In the genomic region with DNA sequence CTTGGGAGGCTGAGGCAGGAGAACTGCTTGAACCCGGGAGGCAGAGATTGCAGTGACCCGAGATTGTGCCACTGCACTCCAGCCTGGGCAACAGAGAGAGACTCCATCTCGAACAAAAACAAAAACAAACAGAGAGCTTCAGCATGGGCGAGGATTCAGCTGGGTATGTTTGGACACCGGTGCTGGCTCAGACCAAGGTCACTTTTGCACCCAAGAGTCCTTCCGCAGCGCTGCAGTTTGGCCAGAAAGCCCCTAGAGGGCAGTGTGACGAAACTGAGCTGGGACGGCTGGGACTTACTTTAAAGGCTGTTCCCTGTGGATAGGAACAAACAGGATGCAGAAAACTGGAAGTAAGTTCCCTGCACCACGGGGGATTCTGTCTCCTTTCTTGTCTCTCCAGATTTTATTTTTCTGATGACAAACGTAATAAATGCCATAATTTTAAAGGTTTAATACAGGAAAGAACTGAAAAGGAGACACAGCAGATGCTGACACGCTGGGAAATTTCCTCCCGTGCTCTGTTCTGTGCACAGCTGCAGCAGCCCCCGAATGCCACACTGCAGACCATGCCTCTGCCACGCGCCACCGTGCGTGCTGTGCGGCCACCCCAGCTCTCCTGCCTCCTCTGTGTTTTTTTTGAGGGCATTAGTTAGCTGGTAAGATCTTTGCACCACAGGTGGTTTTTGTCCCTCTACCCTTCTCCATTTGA, we compare ENCODE assay signal across 1 cellular context.
A peak's percentile ranks its signal among the peaks of the same experiment; 100 is the strongest.
TF ChIP-seq lines count a peak whose summit lies in the region.

No MANE protein-coding gene starts in this region.

TF ChIP-seq in HepG2, 621 proteins besides CTCF, POLR2A, EP300 and RAD21 (continues in another document):
- TF ChIP-seq ZNF460 (CRISPR knock-in tag; IDR thresholded peaks at IDR 0.05; ENCODE audit: borderline replicate concordance) (peak; percentile 46; the same call in 1 of the 2 replicates), MEIS1 (CRISPR knock-in tag; IDR thresholded peaks at IDR 0.05; ENCODE audit: borderline replicate concordance) (no peak), WIZ (CRISPR knock-in tag; IDR thresholded peaks at IDR 0.05) (0 out of 2 replicates have a peak, but pooled peaks have one; percentile 36), SMC3 (IDR thresholded peaks at IDR 0.05; ENCODE audit: low read length) (peak; percentile 91), FOXO1 (CRISPR knock-in tag; IDR thresholded peaks at IDR 0.05) (peak; percentile 64), ZNF256 (CRISPR knock-in tag; conservative IDR thresholded peaks at IDR 0.05) (no peak), ATF1 (CRISPR knock-in tag; IDR thresholded peaks at IDR 0.05) (no peak), FOXK1 (CRISPR knock-in tag; IDR thresholded peaks at IDR 0.05; ENCODE audit: borderline replicate concordance, low read depth) (peak; percentile 50; the same call in 1 of the 2 replicates), ZNF33A (CRISPR knock-in tag; IDR thresholded peaks at IDR 0.05; ENCODE audit: borderline replicate concordance) (peak; percentile 73; the same call in 1 of the 2 replicates), YEATS2 (CRISPR knock-in tag; IDR thresholded peaks at IDR 0.05; ENCODE audit: borderline replicate concordance) (peak; percentile 53; the same call in 1 of the 2 replicates), LCORL (IDR thresholded peaks at IDR 0.05) (no peak), LCORL (CRISPR knock-in tag; IDR thresholded peaks at IDR 0.05) (peak; percentile 92), HNRNPH1 (optimal IDR thresholded peaks at IDR 0.05; ENCODE audit: low read depth, low read length) (no peak), IRF2 (CRISPR knock-in tag; IDR thresholded peaks at IDR 0.05) (peak; percentile 84), MEIS2 (CRISPR knock-in tag; IDR thresholded peaks at IDR 0.05) (peak; percentile 44; the same call in 1 of the 2 replicates), ZFYVE20 (CRISPR knock-in tag; IDR thresholded peaks at IDR 0.05; ENCODE audit: borderline replicate concordance, low read depth) (no peak), POLR2AphosphoS2 (IDR thresholded peaks at IDR 0.05; ENCODE audit: low read depth, low read length) (no peak), NR2C2 (CRISPR knock-in tag; IDR thresholded peaks at IDR 0.05; ENCODE audit: borderline replicate concordance) (no peak), ZNF569 (CRISPR knock-in tag; IDR thresholded peaks at IDR 0.05; ENCODE audit: borderline replicate concordance) (no peak), TGIF2 (CRISPR knock-in tag; IDR thresholded peaks at IDR 0.05) (peak; percentile 27; the same call in 1 of the 2 replicates), SMARCE1 (IDR thresholded peaks at IDR 0.05; ENCODE audit: borderline replicate concordance) (no peak), MIER3 (CRISPR knock-in tag; IDR thresholded peaks at IDR 0.05; ENCODE audit: borderline replicate concordance) (peak; percentile 90), ZFP41 (CRISPR knock-in tag; IDR thresholded peaks at IDR 0.05; ENCODE audit: borderline replicate concordance) (no peak), ZNF335 (CRISPR knock-in tag; IDR thresholded peaks at IDR 0.05) (peak; percentile 68; the same call in 1 of the 2 replicates), ZBTB20 (CRISPR knock-in tag; IDR thresholded peaks at IDR 0.05; ENCODE audit: borderline replicate concordance, low read depth) (0 out of 2 replicates have a peak, but pooled peaks have one; percentile 29), GLI4 (CRISPR knock-in tag; IDR thresholded peaks at IDR 0.05; ENCODE audit: borderline replicate concordance) (no peak), ZKSCAN8 (CRISPR knock-in tag; IDR thresholded peaks at IDR 0.05; ENCODE audit: borderline replicate concordance) (peak; percentile 59; the same call in 1 of the 2 replicates), NR2F1 (CRISPR knock-in tag; IDR thresholded peaks at IDR 0.05) (no peak), FOXA1 (IDR thresholded peaks at IDR 0.05) (no peak), FOXA1 (CRISPR knock-in tag; IDR thresholded peaks at IDR 0.05) (peak; percentile 52), MAFF (IDR thresholded peaks at IDR 0.05; ENCODE audit: low read depth, low read length) (no peak), ZNF224 (CRISPR knock-in tag; IDR thresholded peaks at IDR 0.05) (0 out of 2 replicates have a peak, but pooled peaks have one; percentile 48), PITX1 (CRISPR knock-in tag; IDR thresholded peaks at IDR 0.05) (peak; percentile 50; the same call in 1 of the 2 replicates), SPEN (CRISPR knock-in tag; IDR thresholded peaks at IDR 0.05; ENCODE audit: low read depth) (peak; percentile 65; the same call in 1 of the 2 replicates)
- TF ChIP-seq, protein P1, sequence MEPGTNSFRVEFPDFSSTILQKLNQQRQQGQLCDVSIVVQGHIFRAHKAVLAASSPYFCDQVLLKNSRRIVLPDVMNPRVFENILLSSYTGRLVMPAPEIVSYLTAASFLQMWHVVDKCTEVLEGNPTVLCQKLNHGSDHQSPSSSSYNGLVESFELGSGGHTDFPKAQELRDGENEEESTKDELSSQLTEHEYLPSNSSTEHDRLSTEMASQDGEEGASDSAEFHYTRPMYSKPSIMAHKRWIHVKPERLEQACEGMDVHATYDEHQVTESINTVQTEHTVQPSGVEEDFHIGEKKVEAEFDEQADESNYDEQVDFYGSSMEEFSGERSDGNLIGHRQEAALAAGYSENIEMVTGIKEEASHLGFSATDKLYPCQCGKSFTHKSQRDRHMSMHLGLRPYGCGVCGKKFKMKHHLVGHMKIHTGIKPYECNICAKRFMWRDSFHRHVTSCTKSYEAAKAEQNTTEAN (CRISPR knock-in tag; conservative IDR thresholded peaks at IDR 0.05) = no peak
- TF ChIP-seq, protein P2, sequence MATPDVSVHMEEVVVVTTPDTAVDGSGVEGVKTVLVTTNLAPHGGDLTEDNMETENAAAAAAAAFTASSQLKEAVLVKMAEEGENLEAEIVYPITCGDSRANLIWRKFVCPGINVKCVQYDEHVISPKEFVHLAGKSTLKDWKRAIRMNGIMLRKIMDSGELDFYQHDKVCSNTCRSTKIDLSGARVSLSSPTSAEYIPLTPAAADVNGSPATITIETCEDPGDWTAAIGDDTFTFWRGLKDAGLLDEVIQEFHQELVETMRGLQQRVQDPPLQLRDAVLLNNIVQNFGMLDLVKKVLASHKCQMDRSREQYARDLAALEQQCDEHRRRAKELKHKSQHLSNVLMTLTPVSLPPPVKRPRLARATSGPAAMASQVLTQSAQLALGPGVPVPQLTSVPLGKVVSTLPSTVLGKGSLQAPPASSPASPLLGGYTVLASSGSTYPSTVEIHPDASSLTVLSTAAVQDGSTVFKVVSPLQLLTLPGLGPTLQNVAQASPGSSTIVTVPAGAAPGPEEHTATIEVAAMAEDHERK (CRISPR knock-in tag; IDR thresholded peaks at IDR 0.05; ENCODE audit: low read depth) = no peak
- TF ChIP-seq, protein P3, sequence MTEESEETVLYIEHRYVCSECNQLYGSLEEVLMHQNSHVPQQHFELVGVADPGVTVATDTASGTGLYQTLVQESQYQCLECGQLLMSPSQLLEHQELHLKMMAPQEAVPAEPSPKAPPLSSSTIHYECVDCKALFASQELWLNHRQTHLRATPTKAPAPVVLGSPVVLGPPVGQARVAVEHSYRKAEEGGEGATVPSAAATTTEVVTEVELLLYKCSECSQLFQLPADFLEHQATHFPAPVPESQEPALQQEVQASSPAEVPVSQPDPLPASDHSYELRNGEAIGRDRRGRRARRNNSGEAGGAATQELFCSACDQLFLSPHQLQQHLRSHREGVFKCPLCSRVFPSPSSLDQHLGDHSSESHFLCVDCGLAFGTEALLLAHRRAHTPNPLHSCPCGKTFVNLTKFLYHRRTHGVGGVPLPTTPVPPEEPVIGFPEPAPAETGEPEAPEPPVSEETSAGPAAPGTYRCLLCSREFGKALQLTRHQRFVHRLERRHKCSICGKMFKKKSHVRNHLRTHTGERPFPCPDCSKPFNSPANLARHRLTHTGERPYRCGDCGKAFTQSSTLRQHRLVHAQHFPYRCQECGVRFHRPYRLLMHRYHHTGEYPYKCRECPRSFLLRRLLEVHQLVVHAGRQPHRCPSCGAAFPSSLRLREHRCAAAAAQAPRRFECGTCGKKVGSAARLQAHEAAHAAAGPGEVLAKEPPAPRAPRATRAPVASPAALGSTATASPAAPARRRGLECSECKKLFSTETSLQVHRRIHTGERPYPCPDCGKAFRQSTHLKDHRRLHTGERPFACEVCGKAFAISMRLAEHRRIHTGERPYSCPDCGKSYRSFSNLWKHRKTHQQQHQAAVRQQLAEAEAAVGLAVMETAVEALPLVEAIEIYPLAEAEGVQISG (CRISPR knock-in tag; IDR thresholded peaks at IDR 0.05) = peak; percentile 48
- TF ChIP-seq, protein P4, sequence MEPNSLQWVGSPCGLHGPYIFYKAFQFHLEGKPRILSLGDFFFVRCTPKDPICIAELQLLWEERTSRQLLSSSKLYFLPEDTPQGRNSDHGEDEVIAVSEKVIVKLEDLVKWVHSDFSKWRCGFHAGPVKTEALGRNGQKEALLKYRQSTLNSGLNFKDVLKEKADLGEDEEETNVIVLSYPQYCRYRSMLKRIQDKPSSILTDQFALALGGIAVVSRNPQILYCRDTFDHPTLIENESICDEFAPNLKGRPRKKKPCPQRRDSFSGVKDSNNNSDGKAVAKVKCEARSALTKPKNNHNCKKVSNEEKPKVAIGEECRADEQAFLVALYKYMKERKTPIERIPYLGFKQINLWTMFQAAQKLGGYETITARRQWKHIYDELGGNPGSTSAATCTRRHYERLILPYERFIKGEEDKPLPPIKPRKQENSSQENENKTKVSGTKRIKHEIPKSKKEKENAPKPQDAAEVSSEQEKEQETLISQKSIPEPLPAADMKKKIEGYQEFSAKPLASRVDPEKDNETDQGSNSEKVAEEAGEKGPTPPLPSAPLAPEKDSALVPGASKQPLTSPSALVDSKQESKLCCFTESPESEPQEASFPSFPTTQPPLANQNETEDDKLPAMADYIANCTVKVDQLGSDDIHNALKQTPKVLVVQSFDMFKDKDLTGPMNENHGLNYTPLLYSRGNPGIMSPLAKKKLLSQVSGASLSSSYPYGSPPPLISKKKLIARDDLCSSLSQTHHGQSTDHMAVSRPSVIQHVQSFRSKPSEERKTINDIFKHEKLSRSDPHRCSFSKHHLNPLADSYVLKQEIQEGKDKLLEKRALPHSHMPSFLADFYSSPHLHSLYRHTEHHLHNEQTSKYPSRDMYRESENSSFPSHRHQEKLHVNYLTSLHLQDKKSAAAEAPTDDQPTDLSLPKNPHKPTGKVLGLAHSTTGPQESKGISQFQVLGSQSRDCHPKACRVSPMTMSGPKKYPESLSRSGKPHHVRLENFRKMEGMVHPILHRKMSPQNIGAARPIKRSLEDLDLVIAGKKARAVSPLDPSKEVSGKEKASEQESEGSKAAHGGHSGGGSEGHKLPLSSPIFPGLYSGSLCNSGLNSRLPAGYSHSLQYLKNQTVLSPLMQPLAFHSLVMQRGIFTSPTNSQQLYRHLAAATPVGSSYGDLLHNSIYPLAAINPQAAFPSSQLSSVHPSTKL (CRISPR knock-in tag; IDR thresholded peaks at IDR 0.05) = peak; percentile 52; the same call in 1 of the 2 replicates
- TF ChIP-seq, protein P5, sequence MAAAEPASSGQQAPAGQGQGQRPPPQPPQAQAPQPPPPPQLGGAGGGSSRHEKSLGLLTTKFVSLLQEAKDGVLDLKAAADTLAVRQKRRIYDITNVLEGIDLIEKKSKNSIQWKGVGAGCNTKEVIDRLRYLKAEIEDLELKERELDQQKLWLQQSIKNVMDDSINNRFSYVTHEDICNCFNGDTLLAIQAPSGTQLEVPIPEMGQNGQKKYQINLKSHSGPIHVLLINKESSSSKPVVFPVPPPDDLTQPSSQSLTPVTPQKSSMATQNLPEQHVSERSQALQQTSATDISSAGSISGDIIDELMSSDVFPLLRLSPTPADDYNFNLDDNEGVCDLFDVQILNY (CRISPR knock-in tag; conservative IDR thresholded peaks at IDR 0.05) = no peak
- TF ChIP-seq, protein P6, sequence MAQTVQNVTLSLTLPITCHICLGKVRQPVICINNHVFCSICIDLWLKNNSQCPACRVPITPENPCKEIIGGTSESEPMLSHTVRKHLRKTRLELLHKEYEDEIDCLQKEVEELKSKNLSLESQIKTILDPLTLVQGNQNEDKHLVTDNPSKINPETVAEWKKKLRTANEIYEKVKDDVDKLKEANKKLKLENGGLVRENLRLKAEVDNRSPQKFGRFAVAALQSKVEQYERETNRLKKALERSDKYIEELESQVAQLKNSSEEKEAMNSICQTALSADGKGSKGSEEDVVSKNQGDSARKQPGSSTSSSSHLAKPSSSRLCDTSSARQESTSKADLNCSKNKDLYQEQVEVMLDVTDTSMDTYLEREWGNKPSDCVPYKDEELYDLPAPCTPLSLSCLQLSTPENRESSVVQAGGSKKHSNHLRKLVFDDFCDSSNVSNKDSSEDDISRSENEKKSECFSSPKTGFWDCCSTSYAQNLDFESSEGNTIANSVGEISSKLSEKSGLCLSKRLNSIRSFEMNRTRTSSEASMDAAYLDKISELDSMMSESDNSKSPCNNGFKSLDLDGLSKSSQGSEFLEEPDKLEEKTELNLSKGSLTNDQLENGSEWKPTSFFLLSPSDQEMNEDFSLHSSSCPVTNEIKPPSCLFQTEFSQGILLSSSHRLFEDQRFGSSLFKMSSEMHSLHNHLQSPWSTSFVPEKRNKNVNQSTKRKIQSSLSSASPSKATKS (CRISPR knock-in tag; IDR thresholded peaks at IDR 0.05) = no peak
- TF ChIP-seq, protein P7, sequence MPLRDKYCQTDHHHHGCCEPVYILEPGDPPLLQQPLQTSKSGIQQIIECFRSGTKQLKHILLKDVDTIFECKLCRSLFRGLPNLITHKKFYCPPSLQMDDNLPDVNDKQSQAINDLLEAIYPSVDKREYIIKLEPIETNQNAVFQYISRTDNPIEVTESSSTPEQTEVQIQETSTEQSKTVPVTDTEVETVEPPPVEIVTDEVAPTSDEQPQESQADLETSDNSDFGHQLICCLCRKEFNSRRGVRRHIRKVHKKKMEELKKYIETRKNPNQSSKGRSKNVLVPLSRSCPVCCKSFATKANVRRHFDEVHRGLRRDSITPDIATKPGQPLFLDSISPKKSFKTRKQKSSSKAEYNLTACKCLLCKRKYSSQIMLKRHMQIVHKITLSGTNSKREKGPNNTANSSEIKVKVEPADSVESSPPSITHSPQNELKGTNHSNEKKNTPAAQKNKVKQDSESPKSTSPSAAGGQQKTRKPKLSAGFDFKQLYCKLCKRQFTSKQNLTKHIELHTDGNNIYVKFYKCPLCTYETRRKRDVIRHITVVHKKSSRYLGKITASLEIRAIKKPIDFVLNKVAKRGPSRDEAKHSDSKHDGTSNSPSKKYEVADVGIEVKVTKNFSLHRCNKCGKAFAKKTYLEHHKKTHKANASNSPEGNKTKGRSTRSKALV (CRISPR knock-in tag; IDR thresholded peaks at IDR 0.05) = peak; percentile 80; the same call in 1 of the 2 replicates
- TF ChIP-seq, protein P8, sequence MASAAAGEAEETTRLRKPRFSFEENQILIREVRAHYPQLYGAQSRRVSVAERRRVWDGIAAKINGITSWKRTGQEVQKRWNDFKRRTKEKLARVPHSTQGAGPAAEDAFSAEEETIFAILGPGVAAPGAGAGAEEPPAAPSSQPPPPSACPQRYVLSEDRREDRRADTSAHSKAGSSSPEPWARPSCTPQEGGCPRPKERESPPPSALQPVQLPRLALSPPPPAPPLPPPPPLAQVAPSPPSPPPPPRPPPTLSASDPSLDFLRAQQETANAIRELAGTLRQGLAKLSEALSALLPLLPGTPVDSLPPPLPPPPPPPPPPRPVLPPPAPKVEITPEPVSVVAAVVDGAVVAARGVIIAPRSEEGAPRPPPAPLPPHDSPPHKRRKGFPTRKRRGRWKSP (CRISPR knock-in tag; IDR thresholded peaks at IDR 0.05) = peak; percentile 87
- TF ChIP-seq, protein P9, sequence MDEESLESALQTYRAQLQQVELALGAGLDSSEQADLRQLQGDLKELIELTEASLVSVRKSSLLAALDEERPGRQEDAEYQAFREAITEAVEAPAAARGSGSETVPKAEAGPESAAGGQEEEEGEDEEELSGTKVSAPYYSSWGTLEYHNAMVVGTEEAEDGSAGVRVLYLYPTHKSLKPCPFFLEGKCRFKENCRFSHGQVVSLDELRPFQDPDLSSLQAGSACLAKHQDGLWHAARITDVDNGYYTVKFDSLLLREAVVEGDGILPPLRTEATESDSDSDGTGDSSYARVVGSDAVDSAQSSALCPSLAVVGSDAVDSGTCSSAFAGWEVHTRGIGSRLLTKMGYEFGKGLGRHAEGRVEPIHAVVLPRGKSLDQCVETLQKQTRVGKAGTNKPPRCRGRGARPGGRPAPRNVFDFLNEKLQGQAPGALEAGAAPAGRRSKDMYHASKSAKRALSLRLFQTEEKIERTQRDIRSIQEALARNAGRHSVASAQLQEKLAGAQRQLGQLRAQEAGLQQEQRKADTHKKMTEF (CRISPR knock-in tag; IDR thresholded peaks at IDR 0.05) = peak; percentile 70; the same call in 1 of the 2 replicates
